36 cellular contexts compared by ENCODE assay signal in genomic region chr20:26354521-26354920, GRCh38.
"Had no signal": no experiment of that assay in that cellular context is flagged by ENCODE, and none has a peak within 500 bp of the region (broad histone marks: within the 10 kb centered on the region; RNA-seq: fewer than 3 reads in every experiment).

No MANE protein-coding gene starts in this region.

- H3K4me1 Mint-ChIP-seq: activated naive CD8-positive, alpha-beta T cell treated with anti-CD3 and anti-CD28 coated beads, Interleukin-2, amount 10 ng/mL, durations not matched to agents 7 days and 5 days; activated T-helper 17 cell treated with anti-CD3 and anti-CD28 coated beads, Interleukin-2, amount 50 U/mL, for 72 hours; brain; central memory CD8-positive, alpha-beta T cell had no signal

- H3K27me3 ChIP-seq: adrenal gland, ascending aorta, body of pancreas, brain microvascular endothelial cell, breast epithelium, cardiac muscle cell had no signal

- H3K36me3 ChIP-seq: adrenal gland, ascending aorta, brain microvascular endothelial cell, breast epithelium, cardiac muscle cell had no signal

- DNase-seq: activated effector memory CD4-positive, alpha-beta T cell treated with anti-CD3 and anti-CD28 coated beads, Interleukin-2, amount 50 U/mL, for 16 hours; activated effector memory CD4-positive, alpha-beta T cell treated with Interleukin-2 at 50 U/mL for 16 hours; activated gamma-delta T cell; activated gamma-delta T cell treated with Interleukin-2 at 50 U/mL for 16 hours; activated naive CD4-positive, alpha-beta T cell; activated naive CD4-positive, alpha-beta T cell treated with anti-CD3 and anti-CD28 coated beads for 36 hours; activated naive CD4-positive, alpha-beta T cell treated with anti-CD3 and anti-CD28 coated beads, Interleukin-2, amount 10 ng/mL, durations not matched to agents 7 days and 5 days; activated naive CD4-positive, alpha-beta T cell treated with anti-CD3 and anti-CD28 coated beads, Interleukin-2, amount 50 U/mL, for 16 hours; activated naive CD4-positive, alpha-beta T cell treated with Interleukin-2 at 50 U/mL for 16 hours; activated naive CD8-positive, alpha-beta T cell treated with anti-CD3 and anti-CD28 coated beads for 36 hours; activated naive CD8-positive, alpha-beta T cell treated with anti-CD3 and anti-CD28 coated beads, Interleukin-2, amount 10 ng/mL, durations not matched to agents 7 days and 5 days; activated T-cell treated with anti-CD3 and anti-CD28 coated beads, Interleukin-2, amount 50 U/mL, for 1 hour; activated T-cell treated with anti-CD3 and anti-CD28 coated beads, Interleukin-2, amount 50 U/mL, for 24 hours; activated T-cell treated with anti-CD3 and anti-CD28 coated beads, Interleukin-2, amount 50 U/mL, for 4 hours; activated T-cell treated with anti-CD3 and anti-CD28 coated beads, Interleukin-2, amount 50 U/mL, for 48 hours; activated T-cell treated with anti-CD3 and anti-CD28 coated beads, Interleukin-2, amount 50 U/mL, for 72 hours; adrenal gland; amniotic stem cell; amygdala; anterior cingulate cortex; aorta; body of pancreas; brain microvascular endothelial cell; caudate nucleus; central memory CD4-positive, alpha-beta T cell; cerebellar nuclear complex had no signal

- H3K4me3 ChIP-seq: adrenal gland, ascending aorta, body of pancreas, breast epithelium, cardiac muscle cell had no signal

- H3K27me3 Mint-ChIP-seq: activated naive CD4-positive, alpha-beta T cell treated with anti-CD3 and anti-CD28 coated beads, Interleukin-2, amount 10 ng/mL, durations not matched to agents 7 days and 5 days; activated naive CD4-positive, alpha-beta T cell treated with anti-CD3 and anti-CD28 coated beads, Interleukin-2, amount 50 U/mL, for 24 hours; activated naive CD8-positive, alpha-beta T cell treated with anti-CD3 and anti-CD28 coated beads for 36 hours; activated naive CD8-positive, alpha-beta T cell treated with anti-CD3 and anti-CD28 coated beads, Interleukin-2, amount 10 ng/mL, durations not matched to agents 7 days and 5 days; activated T-cell treated with anti-CD3 and anti-CD28 coated beads, Interleukin-2, amount 50 U/mL, for 24 hours; activated T-helper 17 cell treated with anti-CD3 and anti-CD28 coated beads, Interleukin-2, amount 50 U/mL, for 72 hours; brain; central memory CD8-positive, alpha-beta T cell had no signal

- H3K27ac Mint-ChIP-seq: activated naive CD4-positive, alpha-beta T cell treated with anti-CD3 and anti-CD28 coated beads for 36 hours; activated naive CD4-positive, alpha-beta T cell treated with anti-CD3 and anti-CD28 coated beads, Interleukin-2, amount 10 ng/mL, durations not matched to agents 7 days and 5 days; activated naive CD4-positive, alpha-beta T cell treated with anti-CD3 and anti-CD28 coated beads, Interleukin-2, amount 50 U/mL, for 24 hours; activated naive CD4-positive, alpha-beta T cell treated with anti-CD3 and anti-CD28 coated beads, Interleukin-2, amount 50 U/mL, for 72 hours; activated naive CD8-positive, alpha-beta T cell treated with anti-CD3 and anti-CD28 coated beads for 36 hours; activated naive CD8-positive, alpha-beta T cell treated with anti-CD3 and anti-CD28 coated beads, Interleukin-2, amount 10 ng/mL, durations not matched to agents 7 days and 5 days; activated T-cell treated with anti-CD3 and anti-CD28 coated beads, Interleukin-2, amount 50 U/mL, for 24 hours; activated T-cell treated with anti-CD3 and anti-CD28 coated beads, Interleukin-2, amount 50 U/mL, for 72 hours; activated T-helper 1 cell treated with anti-CD3 and anti-CD28 coated beads, Interleukin-12 subunit alpha, Interleukin-12 subunit beta, Interleukin-2, Interleukin-4 antibody, amounts not matched to agents 30 ng/mL and 10 ng/mL and 1 ng/mL, durations not matched to agents 14 hours and 24 hours and 36 hours; activated T-helper 17 cell treated with anti-CD3 and anti-CD28 coated beads, Interleukin-2, amount 50 U/mL, for 72 hours; activated T-helper 2 cell treated with anti-CD3 and anti-CD28 coated beads, Interferon-gamma antibody, Interleukin-2, Interleukin-4, amounts not matched to agents 10 μg/mL and 5 μg/mL and 100 μg/mL, durations not matched to agents 14 hours and 24 hours and 36 hours; brain had no signal

- H3K9me3 Mint-ChIP-seq: activated naive CD4-positive, alpha-beta T cell treated with anti-CD3 and anti-CD28 coated beads, Interleukin-2, amount 50 U/mL, for 24 hours; activated T-cell treated with anti-CD3 and anti-CD28 coated beads, Interleukin-2, amount 50 U/mL, for 4 hours; activated T-helper 17 cell treated with anti-CD3 and anti-CD28 coated beads, Interleukin-2, amount 50 U/mL, for 72 hours; central memory CD8-positive, alpha-beta T cell had no signal

- H3K36me3 Mint-ChIP-seq: brain had no signal

- H3K4me1 ChIP-seq: adrenal gland, ascending aorta, body of pancreas, breast epithelium had no signal

- H3K9me3 ChIP-seq: adrenal gland, ascending aorta, body of pancreas, breast epithelium had no signal

- ATAC-seq: activated naive CD4-positive, alpha-beta T cell treated with anti-CD3 and anti-CD28 coated beads, Interleukin-2, amount 50 U/mL, for 72 hours; activated T-cell treated with anti-CD3 and anti-CD28 coated beads, Interleukin-2, amount 50 U/mL, for 4 hours; activated T-cell treated with anti-CD3 and anti-CD28 coated beads, Interleukin-2, amount 50 U/mL, for 72 hours; activated T-helper 17 cell treated with anti-CD3 and anti-CD28 coated beads, Interleukin-2, amount 50 U/mL, for 72 hours; body of pancreas had no signal

- H3K4me3 Mint-ChIP-seq: activated naive CD4-positive, alpha-beta T cell treated with anti-CD3 and anti-CD28 coated beads for 36 hours; activated naive CD4-positive, alpha-beta T cell treated with anti-CD3 and anti-CD28 coated beads, Interleukin-2, amount 10 ng/mL, durations not matched to agents 7 days and 5 days; activated naive CD4-positive, alpha-beta T cell treated with anti-CD3 and anti-CD28 coated beads, Interleukin-2, amount 50 U/mL, for 24 hours; activated naive CD8-positive, alpha-beta T cell treated with anti-CD3 and anti-CD28 coated beads for 36 hours; activated naive CD8-positive, alpha-beta T cell treated with anti-CD3 and anti-CD28 coated beads, Interleukin-2, amount 10 ng/mL, durations not matched to agents 7 days and 5 days; activated T-cell treated with anti-CD3 and anti-CD28 coated beads, Interleukin-2, amount 50 U/mL, for 24 hours; activated T-cell treated with anti-CD3 and anti-CD28 coated beads, Interleukin-2, amount 50 U/mL, for 4 hours; activated T-cell treated with anti-CD3 and anti-CD28 coated beads, Interleukin-2, amount 50 U/mL, for 72 hours; activated T-helper 1 cell treated with anti-CD3 and anti-CD28 coated beads, Interleukin-12 subunit alpha, Interleukin-12 subunit beta, Interleukin-2, Interleukin-4 antibody, amounts not matched to agents 30 ng/mL and 10 ng/mL and 1 ng/mL, durations not matched to agents 14 hours and 24 hours and 36 hours; activated T-helper 17 cell treated with anti-CD3 and anti-CD28 coated beads, Interleukin-2, amount 50 U/mL, for 72 hours; brain; central memory CD8-positive, alpha-beta T cell had no signal
